ENCODE assay signal across 1 cellular context in genomic region chr4:128358231-128358902, GRCh38.
A peak's percentile ranks its signal among the peaks of the same experiment; 100 is the strongest.
TF ChIP-seq lines count a peak whose summit lies in the region.

No MANE protein-coding gene starts in this region.

TF ChIP-seq in SK-N-SH, 30 proteins besides CTCF, POLR2A, EP300 and RAD21 (continued from another document):
- TF ChIP-seq PBX3 (IDR thresholded peaks at IDR 0.05) (peak; percentile 93), IRF3 (IDR thresholded peaks at IDR 0.05; ENCODE audit: low read depth, low read length) (no peak), JUND (IDR thresholded peaks at IDR 0.05) (peak; percentile 67), RXRA (IDR thresholded peaks at IDR 0.05; ENCODE audit: borderline replicate concordance, low read depth) (no peak; the same call in none of the 2 replicates), CHD2 (IDR thresholded peaks at IDR 0.05; ENCODE audit: low read length, partially characterized antibody) (no peak), POLR2AphosphoS5 (IDR thresholded peaks at IDR 0.05; ENCODE audit: low read depth, low read length) (no peak), GABPA (IDR thresholded peaks at IDR 0.05; ENCODE audit: low read depth) (no peak), SMC3 (IDR thresholded peaks at IDR 0.05; ENCODE audit: low read depth, low read length) (no peak), USF1 (IDR thresholded peaks at IDR 0.05; ENCODE audit: borderline replicate concordance, low read depth) (no peak), FOXM1 (IDR thresholded peaks at IDR 0.05; ENCODE audit: low read depth) (peak; percentile 68; the same call in 1 of the 2 replicates), YY1 (IDR thresholded peaks at IDR 0.05; ENCODE audit: low read depth) (no peak), FOXJ3 (CRISPR knock-in tag; IDR thresholded peaks at IDR 0.05) (no peak), MAX (IDR thresholded peaks at IDR 0.05; ENCODE audit: low read depth) (peak; percentile 74; the same call in 1 of the 2 replicates), RFX5 (IDR thresholded peaks at IDR 0.05; ENCODE audit: low read length) (no peak)
TF ChIP-seq in SK-N-SH: peak in this region for 14.
